1 cellular context compared by ENCODE assay signal in genomic region chr17:34980353-34980680, GRCh38.
TF ChIP-seq lines count a peak whose summit lies in the region.

LIG3 (plus strand) TSS chr17:34980512; CDS start chr17:34983006, 2,494 bp downstream.

TF ChIP-seq in HepG2, 621 proteins besides CTCF, POLR2A, EP300 and RAD21 (continued from another document and continues in another):
- peak; percentile 90 for TF ChIP-seq ZNF687 (CRISPR knock-in tag; IDR thresholded peaks at IDR 0.05)
- no peak for TF ChIP-seq ZNF382 (CRISPR knock-in tag; IDR thresholded peaks at IDR 0.05; ENCODE audit: borderline replicate concordance)
- no peak for TF ChIP-seq ZNF143 (CRISPR knock-in tag; IDR thresholded peaks at IDR 0.05)
- no peak for TF ChIP-seq PAF1 (CRISPR knock-in tag; IDR thresholded peaks at IDR 0.05)
- no peak for TF ChIP-seq HNRNPL (IDR thresholded peaks at IDR 0.05; ENCODE audit: low read depth, low read length)
- no peak for TF ChIP-seq MAF1 (CRISPR knock-in tag; IDR thresholded peaks at IDR 0.05; ENCODE audit: borderline replicate concordance)
- TF ChIP-seq ZNF407 (CRISPR knock-in tag; IDR thresholded peaks at IDR 0.05; ENCODE audit: not compliant biosample characterization): no peak
- TF ChIP-seq KAT8 (CRISPR knock-in tag; IDR thresholded peaks at IDR 0.05): peak; percentile 81; the same call in 1 of the 2 replicates
- 0 out of 2 replicates have a peak, but pooled peaks have one; percentile 36 for TF ChIP-seq ZBTB20 (CRISPR knock-in tag; IDR thresholded peaks at IDR 0.05; ENCODE audit: borderline replicate concordance, low read depth)
- no peak for TF ChIP-seq E2F1 (CRISPR knock-in tag; IDR thresholded peaks at IDR 0.05)
- TF ChIP-seq MED13 (CRISPR knock-in tag; IDR thresholded peaks at IDR 0.05): 0 out of 2 replicates have a peak, but pooled peaks have one; percentile 26
- 0 out of 2 replicates have a peak, but pooled peaks have one; percentile 7 for TF ChIP-seq ZNF296 (CRISPR knock-in tag; conservative IDR thresholded peaks at IDR 0.05)
- TF ChIP-seq RXRA (CRISPR knock-in tag; IDR thresholded peaks at IDR 0.05): 0 out of 2 replicates have a peak, but pooled peaks have one; percentile 59
- TF ChIP-seq GATAD2A (CRISPR knock-in tag; IDR thresholded peaks at IDR 0.05): peak; percentile 30; the same call in 1 of the 2 replicates
- TF ChIP-seq ZFY (CRISPR knock-in tag; IDR thresholded peaks at IDR 0.05): peak; percentile 89
- TF ChIP-seq BCLAF1 (IDR thresholded peaks at IDR 0.05): no peak
- no peak for TF ChIP-seq SIX1 (CRISPR knock-in tag; IDR thresholded peaks at IDR 0.05; ENCODE audit: borderline replicate concordance)
- no peak for TF ChIP-seq NR3C1 (CRISPR knock-in tag; IDR thresholded peaks at IDR 0.05)
- peak; percentile 17; the same call in 1 of the 2 replicates for TF ChIP-seq ESRRA (CRISPR knock-in tag; IDR thresholded peaks at IDR 0.05; ENCODE audit: low read depth)
- no peak for TF ChIP-seq HMG20A (CRISPR knock-in tag; IDR thresholded peaks at IDR 0.05; ENCODE audit: borderline replicate concordance)
- TF ChIP-seq ELF1 (CRISPR knock-in tag; IDR thresholded peaks at IDR 0.05): peak; percentile 57; the same call in 1 of the 2 replicates
- TF ChIP-seq ARID2 (CRISPR knock-in tag; IDR thresholded peaks at IDR 0.05; ENCODE audit: borderline replicate concordance): no peak
- no peak for TF ChIP-seq GLI4 (CRISPR knock-in tag; IDR thresholded peaks at IDR 0.05; ENCODE audit: borderline replicate concordance)
- no peak; the same call in 1 of the 2 replicates for TF ChIP-seq ZNF205 (CRISPR knock-in tag; IDR thresholded peaks at IDR 0.05)
- TF ChIP-seq ZBTB38 (CRISPR knock-in tag; IDR thresholded peaks at IDR 0.05): peak; percentile 57; the same call in 1 of the 2 replicates
- peak; percentile 62 for TF ChIP-seq KDM2A (CRISPR knock-in tag; IDR thresholded peaks at IDR 0.05; ENCODE audit: borderline replicate concordance, low read depth)
- TF ChIP-seq ZNF292 (CRISPR knock-in tag; IDR thresholded peaks at IDR 0.05; ENCODE audit: borderline replicate concordance, low read depth): peak; percentile 23; the same call in 1 of the 2 replicates
- TF ChIP-seq ZNF232 (CRISPR knock-in tag; IDR thresholded peaks at IDR 0.05; ENCODE audit: borderline replicate concordance): no peak
- TF ChIP-seq FOXM1 (CRISPR knock-in tag; IDR thresholded peaks at IDR 0.05): no peak
- TF ChIP-seq ZNF891 (CRISPR knock-in tag; IDR thresholded peaks at IDR 0.05): 0 out of 2 replicates have a peak, but pooled peaks have one; percentile 10
- no peak for TF ChIP-seq CCDC6 (CRISPR knock-in tag; IDR thresholded peaks at IDR 0.05)
- TF ChIP-seq HOMEZ (CRISPR knock-in tag; IDR thresholded peaks at IDR 0.05; ENCODE audit: low read depth): peak; percentile 17; the same call in 1 of the 2 replicates
- TF ChIP-seq ZNF556 (CRISPR knock-in tag; IDR thresholded peaks at IDR 0.05; ENCODE audit: borderline replicate concordance): no peak
- peak; percentile 87; the same call in 1 of the 2 replicates for TF ChIP-seq MXD1 (CRISPR knock-in tag; IDR thresholded peaks at IDR 0.05)
- 0 out of 2 replicates have a peak, but pooled peaks have one; percentile 7 for TF ChIP-seq ZBTB25 (CRISPR knock-in tag; IDR thresholded peaks at IDR 0.05)
- TF ChIP-seq ZSCAN20 (CRISPR knock-in tag; IDR thresholded peaks at IDR 0.05; ENCODE audit: borderline replicate concordance): 0 out of 2 replicates have a peak, but pooled peaks have one; percentile 11
- TF ChIP-seq MED1 (CRISPR knock-in tag; IDR thresholded peaks at IDR 0.05): peak; percentile 26; the same call in 1 of the 2 replicates
- no peak for TF ChIP-seq ZNF564 (CRISPR knock-in tag; IDR thresholded peaks at IDR 0.05)
- TF ChIP-seq DMAP1 (CRISPR knock-in tag; IDR thresholded peaks at IDR 0.05): peak; percentile 96
- TF ChIP-seq TEAD3 (CRISPR knock-in tag; optimal IDR thresholded peaks at IDR 0.05; ENCODE audit: borderline replicate concordance): peak; percentile 41
- TF ChIP-seq ZNF264 (CRISPR knock-in tag; IDR thresholded peaks at IDR 0.05): 0 out of 2 replicates have a peak, but pooled peaks have one; percentile 8
- no peak for TF ChIP-seq MBNL3 (CRISPR knock-in tag; conservative IDR thresholded peaks at IDR 0.05)
- no peak for TF ChIP-seq MAFK (conservative IDR thresholded peaks at IDR 0.05 in 1 of 2, IDR thresholded peaks at IDR 0.05 in 1 of 2; ENCODE audit: low read length in 2 of 2)
- TF ChIP-seq KDM1A (CRISPR knock-in tag; IDR thresholded peaks at IDR 0.05): no peak
